Comparison of ENCODE assay signal across 8 cellular contexts in genomic region chr10:6300106-6300783, GRCh38.
DNase-seq lines count a peak whose midpoint lies in the region; ATAC-seq and TF ChIP-seq lines count a peak whose summit lies in the region.

No MANE protein-coding gene starts in this region.

- CTCF ChIA-PET in WTC11 (lab: Charles Lee) = interaction anchor here (1.3 kb wide), 1 partner anchor 102 kb away, joined by 4 read pairs; no protein-coding TSS in a partner anchor

- POLR2A ChIA-PET in WTC11 (lab: Charles Lee) = no interaction called here

- DNase-seq in GDM1 (lab: John Stamatoyannopoulos, UW) (peak; percentile 50), HK-2 (ENCODE audit: unreplicated experiment) (peak; percentile 27), germinal center (ENCODE audit: low spot score) (peak; percentile 64), ureter (ENCODE audit: low spot score) (no peak), WTC11 (ENCODE audit: low spot score) (no peak)
- peak; percentile 49 to 55 for DNase-seq in activated CD4-positive, alpha-beta T cell treated with anti-CD3 and anti-CD28 coated beads, Interleukin-2, amount 50 U/mL, for 48 hours
- peak; percentile 83 for DNase-seq in stimulated activated naive B cell treated with anti-CD40 and anti-IgM and Interleukin-4, amounts not matched to agents 10 μg/mL and 1 μg/mL and 100 μg/mL, for 72 hours

- H3K27ac Mint-ChIP-seq in stimulated activated naive B cell treated with anti-CD40 and anti-IgM and Interleukin-4, amounts not matched to agents 10 μg/mL and 1 μg/mL and 100 μg/mL, for 72 hours = peak overlapping the region; percentile 98
- H3K27ac Mint-ChIP-seq in WTC11 = no peak overlapping the region

- peak; percentile 88 for ATAC-seq in GM21390 (IDR thresholded peaks at IDR 0.05; ENCODE audit: unreplicated experiment)
- ATAC-seq in stimulated activated naive B cell treated with anti-CD40 and anti-IgM and Interleukin-4, amounts not matched to agents 10 μg/mL and 1 μg/mL and 100 μg/mL, for 72 hours (replicated peaks) = peak; percentile 78 to 84
- ATAC-seq in WTC11 = no peak

- H3K27me3 Mint-ChIP-seq in stimulated activated naive B cell treated with anti-CD40 and anti-IgM and Interleukin-4, amounts not matched to agents 10 μg/mL and 1 μg/mL and 100 μg/mL, for 72 hours = no peaks in the 10 kb centered on the region
- no peaks in the 10 kb centered on the region for H3K27me3 Mint-ChIP-seq in WTC11 (ENCODE audit: low read depth)

- no peak for TF ChIP-seq CTCF in WTC11 (IDR thresholded peaks at IDR 0.05)

- H3K9me3 Mint-ChIP-seq in stimulated activated naive B cell treated with anti-CD40 and anti-IgM and Interleukin-4, amounts not matched to agents 10 μg/mL and 1 μg/mL and 100 μg/mL, for 72 hours = peaks cover 3 to 5% of the 10 kb centered on the region in 2 donors
- H3K9me3 Mint-ChIP-seq in WTC11 = peaks cover 5% of the 10 kb centered on the region; the same call in 1 of the 2 replicates

- H3K4me3 Mint-ChIP-seq in stimulated activated naive B cell treated with anti-CD40 and anti-IgM and Interleukin-4, amounts not matched to agents 10 μg/mL and 1 μg/mL and 100 μg/mL, for 72 hours = peak overlapping the region; percentile 75 to 76
- H3K4me3 Mint-ChIP-seq in WTC11 = no peak overlapping the region

- H3K36me3 Mint-ChIP-seq in stimulated activated naive B cell treated with anti-CD40 and anti-IgM and Interleukin-4, amounts not matched to agents 10 μg/mL and 1 μg/mL and 100 μg/mL, for 72 hours = peaks cover 3 to 18% of the 10 kb centered on the region in 2 donors
- H3K36me3 Mint-ChIP-seq in WTC11 = no peaks in the 10 kb centered on the region; the same call in 1 of the 2 replicates

- peaks cover 52 to 75% of the 10 kb centered on the region in 2 donors for H3K4me1 Mint-ChIP-seq in stimulated activated naive B cell treated with anti-CD40 and anti-IgM and Interleukin-4, amounts not matched to agents 10 μg/mL and 1 μg/mL and 100 μg/mL, for 72 hours
- peaks cover 8% of the 10 kb centered on the region for H3K4me1 Mint-ChIP-seq in WTC11

TF ChIP-seq in WTC11, 78 proteins besides CTCF, POLR2A, EP300 and RAD21 (continues in another document):
- TF ChIP-seq ZNF425 (CRISPR knock-in tag; conservative IDR thresholded peaks at IDR 0.05) (no peak), ZNF396 (CRISPR knock-in tag; IDR thresholded peaks at IDR 0.05; ENCODE audit: borderline replicate concordance) (no peak), TP53 (CRISPR knock-in tag; IDR thresholded peaks at IDR 0.05) (no peak), CREM (CRISPR knock-in tag; IDR thresholded peaks at IDR 0.05) (no peak), IRF1 (CRISPR knock-in tag; IDR thresholded peaks at IDR 0.05) (no peak), FOXK1 (CRISPR knock-in tag; IDR thresholded peaks at IDR 0.05) (no peak), PRRX2 (CRISPR knock-in tag; IDR thresholded peaks at IDR 0.05) (no peak), ZNF423 (CRISPR knock-in tag; IDR thresholded peaks at IDR 0.05) (no peak), ETV6 (CRISPR knock-in tag; IDR thresholded peaks at IDR 0.05) (no peak), ZBTB21 (CRISPR knock-in tag; IDR thresholded peaks at IDR 0.05; ENCODE audit: borderline replicate concordance) (no peak)
- TF ChIP-seq, protein P1, sequence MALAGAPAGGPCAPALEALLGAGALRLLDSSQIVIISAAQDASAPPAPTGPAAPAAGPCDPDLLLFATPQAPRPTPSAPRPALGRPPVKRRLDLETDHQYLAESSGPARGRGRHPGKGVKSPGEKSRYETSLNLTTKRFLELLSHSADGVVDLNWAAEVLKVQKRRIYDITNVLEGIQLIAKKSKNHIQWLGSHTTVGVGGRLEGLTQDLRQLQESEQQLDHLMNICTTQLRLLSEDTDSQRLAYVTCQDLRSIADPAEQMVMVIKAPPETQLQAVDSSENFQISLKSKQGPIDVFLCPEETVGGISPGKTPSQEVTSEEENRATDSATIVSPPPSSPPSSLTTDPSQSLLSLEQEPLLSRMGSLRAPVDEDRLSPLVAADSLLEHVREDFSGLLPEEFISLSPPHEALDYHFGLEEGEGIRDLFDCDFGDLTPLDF (CRISPR knock-in tag; IDR thresholded peaks at IDR 0.05) = no peak
- TF ChIP-seq, protein P2, sequence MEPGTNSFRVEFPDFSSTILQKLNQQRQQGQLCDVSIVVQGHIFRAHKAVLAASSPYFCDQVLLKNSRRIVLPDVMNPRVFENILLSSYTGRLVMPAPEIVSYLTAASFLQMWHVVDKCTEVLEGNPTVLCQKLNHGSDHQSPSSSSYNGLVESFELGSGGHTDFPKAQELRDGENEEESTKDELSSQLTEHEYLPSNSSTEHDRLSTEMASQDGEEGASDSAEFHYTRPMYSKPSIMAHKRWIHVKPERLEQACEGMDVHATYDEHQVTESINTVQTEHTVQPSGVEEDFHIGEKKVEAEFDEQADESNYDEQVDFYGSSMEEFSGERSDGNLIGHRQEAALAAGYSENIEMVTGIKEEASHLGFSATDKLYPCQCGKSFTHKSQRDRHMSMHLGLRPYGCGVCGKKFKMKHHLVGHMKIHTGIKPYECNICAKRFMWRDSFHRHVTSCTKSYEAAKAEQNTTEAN (CRISPR knock-in tag; IDR thresholded peaks at IDR 0.05) = no peak
- TF ChIP-seq, protein P3, sequence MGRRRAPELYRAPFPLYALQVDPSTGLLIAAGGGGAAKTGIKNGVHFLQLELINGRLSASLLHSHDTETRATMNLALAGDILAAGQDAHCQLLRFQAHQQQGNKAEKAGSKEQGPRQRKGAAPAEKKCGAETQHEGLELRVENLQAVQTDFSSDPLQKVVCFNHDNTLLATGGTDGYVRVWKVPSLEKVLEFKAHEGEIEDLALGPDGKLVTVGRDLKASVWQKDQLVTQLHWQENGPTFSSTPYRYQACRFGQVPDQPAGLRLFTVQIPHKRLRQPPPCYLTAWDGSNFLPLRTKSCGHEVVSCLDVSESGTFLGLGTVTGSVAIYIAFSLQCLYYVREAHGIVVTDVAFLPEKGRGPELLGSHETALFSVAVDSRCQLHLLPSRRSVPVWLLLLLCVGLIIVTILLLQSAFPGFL (CRISPR knock-in tag; IDR thresholded peaks at IDR 0.05; ENCODE audit: borderline replicate concordance) = no peak
- TF ChIP-seq, protein P4, sequence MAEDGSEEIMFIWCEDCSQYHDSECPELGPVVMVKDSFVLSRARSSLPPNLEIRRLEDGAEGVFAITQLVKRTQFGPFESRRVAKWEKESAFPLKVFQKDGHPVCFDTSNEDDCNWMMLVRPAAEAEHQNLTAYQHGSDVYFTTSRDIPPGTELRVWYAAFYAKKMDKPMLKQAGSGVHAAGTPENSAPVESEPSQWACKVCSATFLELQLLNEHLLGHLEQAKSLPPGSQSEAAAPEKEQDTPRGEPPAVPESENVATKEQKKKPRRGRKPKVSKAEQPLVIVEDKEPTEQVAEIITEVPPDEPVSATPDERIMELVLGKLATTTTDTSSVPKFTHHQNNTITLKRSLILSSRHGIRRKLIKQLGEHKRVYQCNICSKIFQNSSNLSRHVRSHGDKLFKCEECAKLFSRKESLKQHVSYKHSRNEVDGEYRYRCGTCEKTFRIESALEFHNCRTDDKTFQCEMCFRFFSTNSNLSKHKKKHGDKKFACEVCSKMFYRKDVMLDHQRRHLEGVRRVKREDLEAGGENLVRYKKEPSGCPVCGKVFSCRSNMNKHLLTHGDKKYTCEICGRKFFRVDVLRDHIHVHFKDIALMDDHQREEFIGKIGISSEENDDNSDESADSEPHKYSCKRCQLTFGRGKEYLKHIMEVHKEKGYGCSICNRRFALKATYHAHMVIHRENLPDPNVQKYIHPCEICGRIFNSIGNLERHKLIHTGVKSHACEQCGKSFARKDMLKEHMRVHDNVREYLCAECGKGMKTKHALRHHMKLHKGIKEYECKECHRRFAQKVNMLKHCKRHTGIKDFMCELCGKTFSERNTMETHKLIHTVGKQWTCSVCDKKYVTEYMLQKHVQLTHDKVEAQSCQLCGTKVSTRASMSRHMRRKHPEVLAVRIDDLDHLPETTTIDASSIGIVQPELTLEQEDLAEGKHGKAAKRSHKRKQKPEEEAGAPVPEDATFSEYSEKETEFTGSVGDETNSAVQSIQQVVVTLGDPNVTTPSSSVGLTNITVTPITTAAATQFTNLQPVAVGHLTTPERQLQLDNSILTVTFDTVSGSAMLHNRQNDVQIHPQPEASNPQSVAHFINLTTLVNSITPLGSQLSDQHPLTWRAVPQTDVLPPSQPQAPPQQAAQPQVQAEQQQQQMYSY (CRISPR knock-in tag; IDR thresholded peaks at IDR 0.05) = no peak

Comparison
In these comparisons a context has a peak if more than half of its experiments do, and no peak if none do; other contexts are left out.
1. DNase-seq: peak in GDM1 (single experiment), HK-2 (single experiment), activated CD4-positive, alpha-beta T cell treated with anti-CD3 and anti-CD28 coated beads, Interleukin-2, amount 50 U/mL, for 48 hours (2 of 2), germinal center (single experiment) and stimulated activated naive B cell treated with anti-CD40 and anti-IgM and Interleukin-4, amounts not matched to agents 10 μg/mL and 1 μg/mL and 100 μg/mL, for 72 hours (single experiment); none in ureter (single experiment) and WTC11 (single experiment).